Comparison of ENCODE assay signal across 9 cellular contexts in genomic region chr10:93462881-93463280, GRCh38. TPM values are rescaled to one million over a fixed set of nuclear protein-coding genes. Genes with fewer than 3 reads are reported as not detected.
DNase-seq lines count a peak whose midpoint lies in the region; ATAC-seq and TF ChIP-seq lines count a peak whose summit lies in the region.
"Had no signal": no experiment of that assay in that cellular context is flagged by ENCODE, and none has a peak within 500 bp of the region (broad histone marks: within the 10 kb centered on the region; RNA-seq: fewer than 3 reads in every experiment).

No MANE protein-coding gene starts in this region.

- no peak for ATAC-seq in HG03196 (IDR thresholded peaks at IDR 0.05; ENCODE audit: unreplicated experiment)

- peak overlapping the region; percentile 88 for H3K27ac Mint-ChIP-seq in mesothelial cell of epicardium

- H3K4me1 ChIP-seq in adipocyte (ENCODE audit: control insufficient read depth, insufficient read depth, low read length) (peaks cover 84% of the 10 kb centered on the region), BE2C (no peaks in the 10 kb centered on the region)

- H3K9me3 ChIP-seq in MG63 = no peaks in the 10 kb centered on the region
- H3K9me3 ChIP-seq in adipocyte (ENCODE audit: control insufficient read depth, low read length) = no peaks in the 10 kb centered on the region
- H3K9me3 ChIP-seq in BE2C = no peaks in the 10 kb centered on the region
- H3K9me3 ChIP-seq: neutrophil had no signal

- H3K4me1 Mint-ChIP-seq in mesothelial cell of epicardium = peaks cover 60% of the 10 kb centered on the region

- no peaks in the 10 kb centered on the region for H3K27me3 Mint-ChIP-seq in mesothelial cell of epicardium (ENCODE audit: low read depth)

- H3K4me3 ChIP-seq in MG63 (no peak overlapping the region), adipocyte (ENCODE audit: low read length) (no peak overlapping the region), BE2C (ENCODE audit: low read depth, low read length) (no peak overlapping the region)

- H3K36me3 Mint-ChIP-seq in mesothelial cell of epicardium = peaks cover 7% of the 10 kb centered on the region

- H3K9ac ChIP-seq in adipocyte (ENCODE audit: low read length) = peak overlapping the region; percentile 47

- TF ChIP-seq CTCF in mesothelial cell of epicardium (IDR thresholded peaks at IDR 0.05; ENCODE audit: unreplicated experiment) (no peak), BE2C (IDR thresholded peaks at IDR 0.05; ENCODE audit: low read depth, low read length) (no peak)

- H3K36me3 ChIP-seq in MG63 (peaks cover 32% of the 10 kb centered on the region), adipocyte (ENCODE audit: control insufficient read depth, insufficient read depth, low read length, severe bottlenecking) (peaks cover 5% of the 10 kb centered on the region), BE2C (no peaks in the 10 kb centered on the region)
- H3K36me3 ChIP-seq: neutrophil had no signal

- H3K4me3 Mint-ChIP-seq in mesothelial cell of epicardium = no peak overlapping the region

- peaks cover 2% of the 10 kb centered on the region for H3K9me3 Mint-ChIP-seq in mesothelial cell of epicardium

- no peaks in the 10 kb centered on the region for H3K27me3 ChIP-seq in MG63
- H3K27me3 ChIP-seq in adipocyte (replicated peaks; ENCODE audit: control insufficient read depth, insufficient read depth, low read length) = no peaks in the 10 kb centered on the region
- H3K27me3 ChIP-seq in BE2C = no peaks in the 10 kb centered on the region
- H3K27me3 ChIP-seq: neutrophil had no signal

- DNase-seq in A172 (ENCODE audit: low spot score) (peak; percentile 95), MG63 (peak; percentile 82), adipocyte (ENCODE audit: low read depth) (no peak), mesothelial cell of epicardium (ENCODE audit: low spot score in 2 of 2, unreplicated experiment in 2 of 2) (no peak), hippocampal formation (lab: John Stamatoyannopoulos, UW) (no peak), BE2C (no peak), NCI-H774 (lab: John Stamatoyannopoulos, UW) (no peak)

RNA-seq across cellular contexts. Expression of gene MYOF, which starts 19.3 kb away (rescaled TPM):
- 285 and 317 TPM in 2 replicates for total RNA-seq in A172 (2014; rRNA removed; shearing (Covaris generic))
- 69.3 and 75.6 TPM in 2 replicates for total RNA-seq in MG63 (2014; rRNA removed; shearing (Covaris generic); ENCODE audit: low replicate concordance)
- 53.3 to 58.5 TPM (median 56.0 TPM) in 3 replicates for total RNA-seq in mesothelial cell of epicardium
- polyA plus RNA-seq in BE2C (2012; ENCODE audit: insufficient read depth, insufficient read length, low read depth) = 0.09 TPM

RNA-seq across cellular contexts. Expression of gene CEP55, which starts 33.5 kb away (rescaled TPM):
- 193 and 250 TPM in 2 replicates for total RNA-seq in A172 (2014; rRNA removed; shearing (Covaris generic))
- 74.7 and 98.6 TPM in 2 replicates for total RNA-seq in MG63 (2014; rRNA removed; shearing (Covaris generic); ENCODE audit: low replicate concordance)
- 6.0 to 6.3 TPM (median 6.0 TPM) in 3 replicates for total RNA-seq in mesothelial cell of epicardium
- polyA plus RNA-seq in BE2C (2012; ENCODE audit: insufficient read depth, insufficient read length, low read depth) = 2.0 TPM

Comparison
In these comparisons a context has a peak if more than half of its experiments do, and no peak if none do; other contexts are left out.
1. DNase-seq: peak in A172 (single experiment) and MG63 (single experiment); none in adipocyte (single experiment), mesothelial cell of epicardium (0 of 2), hippocampal formation (0 of 2), BE2C (single experiment) and NCI-H774 (single experiment).
2. RNA of gene CEP55, which starts 33.5 kb away (total RNA-seq): 193 to 250 TPM in A172 and 74.7 to 98.6 TPM in MG63; 6.0 to 6.3 TPM in mesothelial cell of epicardium; every median in the first group is over 10 times any median in the second.